ENCODE assay signal across 1 cellular context in the genomic region with DNA sequence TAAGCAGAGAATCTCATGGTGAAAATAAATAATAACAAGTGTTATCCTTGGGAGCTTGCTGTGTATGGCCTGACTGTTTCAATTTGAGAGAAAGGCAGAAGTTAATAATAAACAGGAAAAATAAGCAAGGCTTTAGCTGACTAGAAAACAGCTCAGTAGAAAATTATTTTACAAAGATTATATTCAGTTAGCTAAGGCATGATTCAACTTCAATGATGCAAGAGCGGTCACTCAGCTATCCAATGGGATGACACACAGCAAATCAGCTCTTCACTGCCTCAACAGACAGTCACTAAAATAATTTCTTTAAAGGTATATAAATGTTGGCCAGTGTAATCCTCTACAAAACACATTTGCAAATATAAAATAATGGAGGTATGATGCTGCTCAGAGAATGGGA.
A peak's percentile ranks its signal among the peaks of the same experiment; 100 is the strongest.
TF ChIP-seq lines count a peak whose summit lies in the region.

No MANE protein-coding gene starts in this region.

TF ChIP-seq in K562, 482 proteins besides CTCF, POLR2A, EP300 and RAD21:
- TF ChIP-seq, protein P1, sequence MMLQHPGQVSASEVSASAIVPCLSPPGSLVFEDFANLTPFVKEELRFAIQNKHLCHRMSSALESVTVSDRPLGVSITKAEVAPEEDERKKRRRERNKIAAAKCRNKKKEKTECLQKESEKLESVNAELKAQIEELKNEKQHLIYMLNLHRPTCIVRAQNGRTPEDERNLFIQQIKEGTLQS (IDR thresholded peaks at IDR 0.05), result 0 out of 2 replicates have a peak, but pooled peaks have one; percentile 9
- TF ChIP-seq, protein P1 (CRISPR knock-in tag; conservative IDR thresholded peaks at IDR 0.05), result no peak
- TF ChIP-seq FOXA1 (IDR thresholded peaks at IDR 0.05; ENCODE audit: borderline replicate concordance) (no peak), CREB1 (IDR thresholded peaks at IDR 0.05) (no peak), CREB1 (CRISPR knock-in tag; IDR thresholded peaks at IDR 0.05) (no peak), NR3C1 (CRISPR knock-in tag; IDR thresholded peaks at IDR 0.05) (no peak), ARNT (IDR thresholded peaks at IDR 0.05) (no peak), CBX5 (IDR thresholded peaks at IDR 0.05; ENCODE audit: borderline replicate concordance, low read depth) (no peak), TCF7L2 (IDR thresholded peaks at IDR 0.05; ENCODE audit: low read depth, low read length) (no peak), POLR3G (IDR thresholded peaks at IDR 0.05; ENCODE audit: extremely low read depth, insufficient read length, insufficient replicate concordance) (no peak), DNMT1 (IDR thresholded peaks at IDR 0.05) (no peak), KDM1A (IDR thresholded peaks at IDR 0.05) (no peak), SNIP1 (IDR thresholded peaks at IDR 0.05; ENCODE audit: low read depth) (no peak), CEBPG (CRISPR knock-in tag; IDR thresholded peaks at IDR 0.05) (no peak), CEBPG (tag; conservative IDR thresholded peaks at IDR 0.05 in 1 of 2, IDR thresholded peaks at IDR 0.05 in 1 of 2) (peak in 1 of 2 experiments; percentile 47; a peak in 1 of 4 replicates), PRMT5 (CRISPR knock-in tag; IDR thresholded peaks at IDR 0.05) (no peak)
- TF ChIP-seq, protein P2, sequence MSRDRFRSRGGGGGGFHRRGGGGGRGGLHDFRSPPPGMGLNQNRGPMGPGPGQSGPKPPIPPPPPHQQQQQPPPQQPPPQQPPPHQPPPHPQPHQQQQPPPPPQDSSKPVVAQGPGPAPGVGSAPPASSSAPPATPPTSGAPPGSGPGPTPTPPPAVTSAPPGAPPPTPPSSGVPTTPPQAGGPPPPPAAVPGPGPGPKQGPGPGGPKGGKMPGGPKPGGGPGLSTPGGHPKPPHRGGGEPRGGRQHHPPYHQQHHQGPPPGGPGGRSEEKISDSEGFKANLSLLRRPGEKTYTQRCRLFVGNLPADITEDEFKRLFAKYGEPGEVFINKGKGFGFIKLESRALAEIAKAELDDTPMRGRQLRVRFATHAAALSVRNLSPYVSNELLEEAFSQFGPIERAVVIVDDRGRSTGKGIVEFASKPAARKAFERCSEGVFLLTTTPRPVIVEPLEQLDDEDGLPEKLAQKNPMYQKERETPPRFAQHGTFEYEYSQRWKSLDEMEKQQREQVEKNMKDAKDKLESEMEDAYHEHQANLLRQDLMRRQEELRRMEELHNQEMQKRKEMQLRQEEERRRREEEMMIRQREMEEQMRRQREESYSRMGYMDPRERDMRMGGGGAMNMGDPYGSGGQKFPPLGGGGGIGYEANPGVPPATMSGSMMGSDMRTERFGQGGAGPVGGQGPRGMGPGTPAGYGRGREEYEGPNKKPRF (IDR thresholded peaks at IDR 0.05; ENCODE audit: low read depth, low read length), result no peak
- TF ChIP-seq, protein P3, sequence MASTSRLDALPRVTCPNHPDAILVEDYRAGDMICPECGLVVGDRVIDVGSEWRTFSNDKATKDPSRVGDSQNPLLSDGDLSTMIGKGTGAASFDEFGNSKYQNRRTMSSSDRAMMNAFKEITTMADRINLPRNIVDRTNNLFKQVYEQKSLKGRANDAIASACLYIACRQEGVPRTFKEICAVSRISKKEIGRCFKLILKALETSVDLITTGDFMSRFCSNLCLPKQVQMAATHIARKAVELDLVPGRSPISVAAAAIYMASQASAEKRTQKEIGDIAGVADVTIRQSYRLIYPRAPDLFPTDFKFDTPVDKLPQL (IDR thresholded peaks at IDR 0.05; ENCODE audit: extremely low read depth, insufficient read length), result no peak
